17 cellular contexts compared by ENCODE assay signal in genomic region chr13:75296651-75297050, GRCh38.
DNase-seq lines count a peak whose midpoint lies in the region; ATAC-seq, FAIRE-seq and TF ChIP-seq lines count a peak whose summit lies in the region.
"Had no signal": no experiment of that assay in that cellular context is flagged by ENCODE, and none has a peak within 500 bp of the region (broad histone marks: within the 10 kb centered on the region; RNA-seq: fewer than 3 reads in every experiment).

No MANE protein-coding gene starts in this region.

- H2AFZ ChIP-seq in astrocyte (ENCODE audit: low read depth, low read length) = no peak overlapping the region

- peak; percentile 60 for FAIRE-seq in astrocyte (lab: Jason Lieb, UNC)
- FAIRE-seq: GM12878 had no signal

- no peaks in the 10 kb centered on the region for H4K20me1 ChIP-seq in astrocyte (ENCODE audit: insufficient read depth, low read length)
- H4K20me1 ChIP-seq: BLaER1 treated with 17β-estradiol and CSF1 and Interleukin-3, amounts not matched to agents 10 nM and 100 nM had no signal

- peak overlapping the region; percentile 49 for H3K4me3 ChIP-seq in CD4-positive, CD25-positive, alpha-beta regulatory T cell (ENCODE audit: low read depth, low read length)
- H3K4me3 ChIP-seq in astrocyte (ENCODE audit: insufficient read depth, low read depth, low read length) = no peak overlapping the region
- H3K4me3 ChIP-seq: BLaER1 treated with 17β-estradiol and CSF1 and Interleukin-3, amounts not matched to agents 10 nM and 100 nM; GM12878 had no signal

- H3K9me3 ChIP-seq in CD4-positive, CD25-positive, alpha-beta regulatory T cell (ENCODE audit: control insufficient read depth in 2 of 2, low read length in 2 of 2) = no peaks in the 10 kb centered on the region
- no peaks in the 10 kb centered on the region for H3K9me3 ChIP-seq in CD4-positive, alpha-beta T cell (ENCODE audit: control insufficient read depth, low read length)
- H3K9me3 ChIP-seq in T-helper 17 cell (ENCODE audit: control insufficient read depth, low read length, poor library complexity, severe bottlenecking) = no peaks in the 10 kb centered on the region
- no peaks in the 10 kb centered on the region for H3K9me3 ChIP-seq in astrocyte (ENCODE audit: insufficient read depth, low read depth, low read length)
- H3K9me3 ChIP-seq: BLaER1 treated with 17β-estradiol and CSF1 and Interleukin-3, amounts not matched to agents 10 nM and 100 nM had no signal

- H3K36me3 ChIP-seq in CD4-positive, CD25-positive, alpha-beta regulatory T cell (ENCODE audit: control insufficient read depth, insufficient read depth, low read length) = peaks cover 48% of the 10 kb centered on the region
- peaks cover 3% of the 10 kb centered on the region for H3K36me3 ChIP-seq in astrocyte (ENCODE audit: insufficient read depth, low read length)

- ATAC-seq in CD4-positive, CD25-positive, alpha-beta regulatory T cell (ENCODE audit: low read depth in 2 of 2) = no peak
- no peak for ATAC-seq in CD4-positive, alpha-beta T cell (ENCODE audit: poor library complexity)
- no peak for ATAC-seq in T-helper 17 cell
- no peak for ATAC-seq in GM18861 (IDR thresholded peaks at IDR 0.05; ENCODE audit: unreplicated experiment)
- ATAC-seq in HG02610 (IDR thresholded peaks at IDR 0.05; ENCODE audit: unreplicated experiment) = no peak
- ATAC-seq: GM12878, Panc1, Right ventricle myocardium inferior had no signal

- CTCF ChIA-PET in CD4-positive, alpha-beta T cell (lab: Charles Lee) = no interaction called here

- H3K9ac ChIP-seq in astrocyte (ENCODE audit: low read length) = no peak overlapping the region
- H3K9ac ChIP-seq: BLaER1 treated with 17β-estradiol and CSF1 and Interleukin-3, amounts not matched to agents 10 nM and 100 nM had no signal

- intact Hi-C loops in CD4-positive, alpha-beta T cell (cut with DNase I, micrococcal nuclease) = no loop called here

- peak overlapping the region; percentile 26 to 91 (median 70) for H3K4me3 Mint-ChIP-seq in CD4-positive, CD25-positive, alpha-beta regulatory T cell
- no peak overlapping the region for H3K4me3 Mint-ChIP-seq in CD4-positive, alpha-beta T cell
- H3K4me3 Mint-ChIP-seq in T-helper 17 cell (no peak overlapping the region), astrocyte (ENCODE audit: unreplicated experiment) (no peak overlapping the region)
- H3K4me3 Mint-ChIP-seq: H9 had no signal

- peaks cover 52% of the 10 kb centered on the region for H3K36me3 Mint-ChIP-seq in CD4-positive, CD25-positive, alpha-beta regulatory T cell
- H3K36me3 Mint-ChIP-seq in CD4-positive, alpha-beta T cell (ENCODE audit: low read depth) = peaks cover 87% of the 10 kb centered on the region
- peaks cover 6% of the 10 kb centered on the region for H3K36me3 Mint-ChIP-seq in T-helper 17 cell (ENCODE audit: low read depth)
- H3K36me3 Mint-ChIP-seq in astrocyte (ENCODE audit: low read depth, unreplicated experiment) = no peaks in the 10 kb centered on the region

- no peak for TF ChIP-seq CTCF in CD4-positive, alpha-beta T cell (IDR thresholded peaks at IDR 0.05)
- TF ChIP-seq CTCF in astrocyte (IDR thresholded peaks at IDR 0.05; ENCODE audit: insufficient read depth, low read depth, low read length) = no peak

- H3K27ac ChIP-seq in CD4-positive, CD25-positive, alpha-beta regulatory T cell (ENCODE audit: insufficient read depth, low read length, poor library complexity, severe bottlenecking) = no peak overlapping the region
- no peak overlapping the region for H3K27ac ChIP-seq in CD4-positive, alpha-beta T cell (ENCODE audit: low read depth, low read length)
- no peak overlapping the region for H3K27ac ChIP-seq in astrocyte (ENCODE audit: low read depth, low read length)
- H3K27ac ChIP-seq: BLaER1 treated with 17β-estradiol and CSF1 and Interleukin-3, amounts not matched to agents 10 nM and 100 nM had no signal

- no peak for DNase-seq in CD4-positive, CD25-positive, alpha-beta regulatory T cell
- DNase-seq in CD4-positive, alpha-beta T cell = no peak
- DNase-seq in T-helper 17 cell = no peak
- no peak for DNase-seq in astrocyte (ENCODE audit: low read depth)
- no peak for DNase-seq in AG08396 (ENCODE audit: low spot score)
- DNase-seq: DMS53, H9, NCI-H1417, NCI-H1930, NCI-H2171, NCI-H774 had no signal

- H3K27me3 Mint-ChIP-seq in CD4-positive, CD25-positive, alpha-beta regulatory T cell = no peaks in the 10 kb centered on the region
- no peaks in the 10 kb centered on the region for H3K27me3 Mint-ChIP-seq in CD4-positive, alpha-beta T cell
- H3K27me3 Mint-ChIP-seq in T-helper 17 cell = no peaks in the 10 kb centered on the region
- no peaks in the 10 kb centered on the region for H3K27me3 Mint-ChIP-seq in astrocyte (ENCODE audit: low read depth, unreplicated experiment)

- POLR2A ChIA-PET in CD4-positive, alpha-beta T cell (lab: Charles Lee) = interaction anchor here (0.9 to 1.4 kb wide), 3 partner anchors 16 to 30 kb away, joined by 3 to 5 read pairs (median 4); no protein-coding TSS in a partner anchor

- peaks cover 43 to 75% (median 60%) of the 10 kb centered on the region in 4 donors for H3K4me1 Mint-ChIP-seq in CD4-positive, CD25-positive, alpha-beta regulatory T cell
- peaks cover 63% of the 10 kb centered on the region for H3K4me1 Mint-ChIP-seq in CD4-positive, alpha-beta T cell (ENCODE audit: low read depth)
- H3K4me1 Mint-ChIP-seq in T-helper 17 cell (peaks cover 21% of the 10 kb centered on the region), astrocyte (ENCODE audit: low read depth, unreplicated experiment) (peaks cover 18% of the 10 kb centered on the region)

- H3K4me2 ChIP-seq in astrocyte (ENCODE audit: low read length) = no peak overlapping the region
- H3K4me2 ChIP-seq: BLaER1 treated with 17β-estradiol and CSF1 and Interleukin-3, amounts not matched to agents 10 nM and 100 nM had no signal

- no peaks in the 10 kb centered on the region for H3K27me3 ChIP-seq in CD4-positive, CD25-positive, alpha-beta regulatory T cell (ENCODE audit: control insufficient read depth, insufficient read depth, low read length)
- no peaks in the 10 kb centered on the region for H3K27me3 ChIP-seq in CD4-positive, alpha-beta T cell (ENCODE audit: control insufficient read depth, insufficient read depth, low read length)
- H3K27me3 ChIP-seq in astrocyte (ENCODE audit: insufficient read depth, low read length) = no peaks in the 10 kb centered on the region
- H3K27me3 ChIP-seq: BLaER1 treated with 17β-estradiol and CSF1 and Interleukin-3, amounts not matched to agents 10 nM and 100 nM had no signal

- H3K79me2 ChIP-seq in astrocyte (ENCODE audit: insufficient read depth, low read length) = no peaks in the 10 kb centered on the region

- H3K9me3 Mint-ChIP-seq in CD4-positive, CD25-positive, alpha-beta regulatory T cell = no peaks in the 10 kb centered on the region
- H3K9me3 Mint-ChIP-seq in CD4-positive, alpha-beta T cell = no peaks in the 10 kb centered on the region
- no peaks in the 10 kb centered on the region for H3K9me3 Mint-ChIP-seq in astrocyte (ENCODE audit: unreplicated experiment)
- H3K9me3 Mint-ChIP-seq: H9 had no signal

- H3K27ac Mint-ChIP-seq in CD4-positive, CD25-positive, alpha-beta regulatory T cell = peak overlapping the region; percentile 82 to 92 (median 89)
- H3K27ac Mint-ChIP-seq in CD4-positive, alpha-beta T cell = peak overlapping the region; percentile 32
- H3K27ac Mint-ChIP-seq in T-helper 17 cell (peak overlapping the region; percentile 79), astrocyte (ENCODE audit: unreplicated experiment) (no peak overlapping the region)
- H3K27ac Mint-ChIP-seq: H9 had no signal

- H3K4me1 ChIP-seq in CD4-positive, CD25-positive, alpha-beta regulatory T cell (ENCODE audit: control insufficient read depth, insufficient read depth, low read length, poor library complexity, severe bottlenecking) = peaks cover 43% of the 10 kb centered on the region
- peaks cover 3% of the 10 kb centered on the region for H3K4me1 ChIP-seq in astrocyte (ENCODE audit: insufficient read depth, low read length)

Comparison
In these comparisons a context has a peak if more than half of its experiments do, and no peak if none do; other contexts are left out.
1. H3K4me3 Mint-ChIP-seq: peak in CD4-positive, CD25-positive, alpha-beta regulatory T cell (4 of 4); none in CD4-positive, alpha-beta T cell (single experiment), T-helper 17 cell (single experiment) and astrocyte (single experiment).